In genomic region chr7:55980266-55980665, GRCh38 we compare ENCODE assay signal across 32 cellular contexts.
"Had no signal": no experiment of that assay in that cellular context is flagged by ENCODE, and none has a peak within 500 bp of the region (broad histone marks: within the 10 kb centered on the region; RNA-seq: fewer than 3 reads in every experiment).

No MANE protein-coding gene starts in this region.

- H3K4me1 ChIP-seq: ascending aorta had no signal

- ATAC-seq: activated CD4-positive, alpha-beta T cell treated with anti-CD3 and anti-CD28 coated beads for 36 hours; activated CD4-positive, CD25-positive, alpha-beta regulatory T cell treated with anti-CD3 and anti-CD28 coated beads, Interleukin-2, amount 50 U/mL, for 24 hours; activated CD8-positive, alpha-beta memory T cell treated with anti-CD3 and anti-CD28 coated beads, Interleukin-2, amount 10 ng/mL, durations not matched to agents 7 days and 5 days; activated CD8-positive, alpha-beta T cell treated with anti-CD3 and anti-CD28 coated beads, Interleukin-2, amount 10 ng/mL, durations not matched to agents 7 days and 5 days; activated naive CD8-positive, alpha-beta T cell treated with anti-CD3 and anti-CD28 coated beads, Interleukin-2, amount 50 U/mL, for 24 hours; WTC11 had no signal

- DNase-seq: activated CD4-positive, alpha-beta memory T cell treated with anti-CD3 and anti-CD28 coated beads, Interleukin-2, amount 10 ng/mL, durations not matched to agents 7 days and 5 days; activated CD4-positive, alpha-beta T cell treated with anti-CD3 and anti-CD28 coated beads for 1 hour; activated CD4-positive, alpha-beta T cell treated with anti-CD3 and anti-CD28 coated beads for 36 hours; activated CD4-positive, alpha-beta T cell treated with anti-CD3 and anti-CD28 coated beads for 48 hours; activated CD4-positive, alpha-beta T cell treated with anti-CD3 and anti-CD28 coated beads, Interleukin-2, amount 10 ng/mL, durations not matched to agents 7 days and 5 days; activated CD4-positive, alpha-beta T cell treated with anti-CD3 and anti-CD28 coated beads, Interleukin-2, amount 50 U/mL, for 48 hours; activated CD4-positive, CD25-positive, alpha-beta regulatory T cell; activated CD8-positive, alpha-beta memory T cell treated with anti-CD3 and anti-CD28 coated beads for 24 hours; activated CD8-positive, alpha-beta memory T cell treated with anti-CD3 and anti-CD28 coated beads, Interleukin-2, amount 10 ng/mL, durations not matched to agents 7 days and 5 days; activated CD8-positive, alpha-beta memory T cell treated with anti-CD3 and anti-CD28 coated beads, Interleukin-2, amount 50 U/mL, for 48 hours; activated CD8-positive, alpha-beta T cell treated with anti-CD3 and anti-CD28 coated beads, Interleukin-2, amount 10 ng/mL, durations not matched to agents 7 days and 5 days; activated effector memory CD4-positive, alpha-beta T cell treated with Interleukin-2 at 50 U/mL for 16 hours; activated gamma-delta T cell; activated naive CD4-positive, alpha-beta T cell treated with anti-CD3 and anti-CD28 coated beads, Interleukin-2, amount 10 ng/mL, durations not matched to agents 7 days and 5 days; activated naive CD4-positive, alpha-beta T cell treated with Interleukin-2 at 50 U/mL for 16 hours; activated naive CD8-positive, alpha-beta T cell treated with anti-CD3 and anti-CD28 coated beads, Interleukin-2, amount 10 ng/mL, durations not matched to agents 7 days and 5 days; activated naive CD8-positive, alpha-beta T cell treated with anti-CD3 and anti-CD28 coated beads, Interleukin-2, amount 50 U/mL, for 24 hours; activated T-cell treated with anti-CD3 and anti-CD28 coated beads, Interleukin-2, amount 50 U/mL, for 24 hours; activated T-cell treated with anti-CD3 and anti-CD28 coated beads, Interleukin-2, amount 50 U/mL, for 48 hours; amygdala; anterior cingulate cortex; central memory CD4-positive, alpha-beta T cell; T-helper 1 cell; T-helper 2 cell; T-helper 9 cell; WERI-Rb-1 had no signal

- FAIRE-seq: bronchial epithelial cell, TTC549 had no signal

- H3K9me3 ChIP-seq: ascending aorta had no signal

- H3K27me3 ChIP-seq: ascending aorta, cardiac muscle cell had no signal

- H3K27ac ChIP-seq: ascending aorta, cardiac muscle cell, WERI-Rb-1 had no signal

- H3K4me3 ChIP-seq: ascending aorta, cardiac muscle cell had no signal
